23 cellular contexts compared by ENCODE assay signal in the genomic region with DNA sequence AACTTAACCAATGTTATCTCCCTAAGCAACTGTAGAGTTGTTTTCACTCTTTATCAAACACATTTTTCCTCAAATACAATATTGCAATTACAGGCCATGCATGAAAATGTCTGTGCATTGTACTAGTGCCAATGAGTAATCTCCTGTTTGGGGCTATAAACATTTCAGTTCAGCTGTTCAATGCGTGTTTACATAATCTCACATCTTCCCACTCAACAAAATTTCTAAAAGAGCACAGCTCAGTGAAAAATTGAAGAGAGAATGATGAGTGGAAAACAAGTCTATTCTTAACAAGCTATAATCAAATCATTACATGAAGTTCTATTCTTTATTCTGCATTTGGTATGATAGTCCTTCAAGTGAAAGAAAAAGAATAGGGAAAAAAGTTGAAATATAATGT.
DNase-seq lines count a peak whose midpoint lies in the region; ATAC-seq, FAIRE-seq and TF ChIP-seq lines count a peak whose summit lies in the region.
"Had no signal": no experiment of that assay in that cellular context is flagged by ENCODE, and none has a peak within 500 bp of the region (broad histone marks: within the 10 kb centered on the region; RNA-seq: fewer than 3 reads in every experiment).

No MANE protein-coding gene starts in this region.

- TF ChIP-seq POLR2A in H54 (IDR thresholded peaks at IDR 0.05; ENCODE audit: low read depth, low read length) = no peak

- H3K9me3 Mint-ChIP-seq in mesothelial cell of epicardium (peaks cover 11% of the 10 kb centered on the region), chondrocyte (ENCODE audit: low read depth) (no peaks in the 10 kb centered on the region)

- H3K4me1 Mint-ChIP-seq in mesothelial cell of epicardium = peaks cover 40% of the 10 kb centered on the region
- H3K4me1 Mint-ChIP-seq in chondrocyte (ENCODE audit: low read depth) = no peaks in the 10 kb centered on the region
- H3K4me1 Mint-ChIP-seq: T-cell had no signal

- TF ChIP-seq CTCF in mesothelial cell of epicardium (IDR thresholded peaks at IDR 0.05; ENCODE audit: unreplicated experiment) (no peak), chondrocyte (IDR thresholded peaks at IDR 0.05) (no peak)

- DNase-seq in Ammon's horn (ENCODE audit: low spot score) = peak; percentile 55
- no peak for DNase-seq in H54 (ENCODE audit: insufficient read length, low spot score)
- no peak for DNase-seq in caudate nucleus (lab: John Stamatoyannopoulos, UW)
- DNase-seq in mesothelial cell of epicardium (ENCODE audit: low spot score in 2 of 2, unreplicated experiment in 2 of 2) = no peak
- DNase-seq in chondrocyte (ENCODE audit: low spot score) = no peak
- DNase-seq in NCI-H82 treated with DMSO at 0.1 percent for 48 hours (lab: John Stamatoyannopoulos, UW; ENCODE audit: unreplicated experiment) = no peak
- DNase-seq: Calu3; CD8-positive, alpha-beta T cell; NCI-H146; NCI-H2029 treated with DMSO at 0.1 percent for 48 hours; NCI-H345; NCI-H524 treated with DMSO at 0.1 percent for 48 hours; RPMI8226; SHP77 treated with DMSO at 0.1 percent for 48 hours; T-cell had no signal

- H3K27ac Mint-ChIP-seq in mesothelial cell of epicardium (peak overlapping the region; percentile 5), chondrocyte (ENCODE audit: unreplicated experiment) (no peak overlapping the region)
- H3K27ac Mint-ChIP-seq: CD8-positive, alpha-beta T cell; T-cell had no signal

- peak; percentile 62 for FAIRE-seq in H54 (lab: Jason Lieb, UNC)
- FAIRE-seq: A549, GM12892, GM18507 had no signal

- no peaks in the 10 kb centered on the region for H3K27me3 Mint-ChIP-seq in mesothelial cell of epicardium (ENCODE audit: low read depth)
- H3K27me3 Mint-ChIP-seq in chondrocyte (ENCODE audit: low read depth) = peaks cover 2% of the 10 kb centered on the region
- H3K27me3 Mint-ChIP-seq: T-cell had no signal

- H3K27ac ChIP-seq in caudate nucleus (ENCODE audit: low read depth, low read length) = peak overlapping the region; percentile 58
- H3K27ac ChIP-seq: A549, BLaER1, HL-60, KMS-11 had no signal

- ATAC-seq in activated CD4-positive, CD25-positive, alpha-beta regulatory T cell treated with anti-CD3 and anti-CD28 coated beads, Interleukin-2, amount 50 U/mL, for 24 hours = no peak
- ATAC-seq: A549; CD8-positive, alpha-beta T cell; SK-N-SH treated with all-trans-retinoic acid at 6 μM for 48 hours; T-cell had no signal

- H3K4me3 Mint-ChIP-seq in mesothelial cell of epicardium (no peak overlapping the region), chondrocyte (ENCODE audit: unreplicated experiment) (no peak overlapping the region)
- H3K4me3 Mint-ChIP-seq: CD8-positive, alpha-beta T cell; T-cell had no signal

- H3K36me3 Mint-ChIP-seq in mesothelial cell of epicardium (no peaks in the 10 kb centered on the region), chondrocyte (ENCODE audit: low read depth) (no peaks in the 10 kb centered on the region)
- H3K36me3 Mint-ChIP-seq: CD8-positive, alpha-beta T cell; T-cell had no signal
